ENCODE assay signal across 1 cellular context in the genomic region with DNA sequence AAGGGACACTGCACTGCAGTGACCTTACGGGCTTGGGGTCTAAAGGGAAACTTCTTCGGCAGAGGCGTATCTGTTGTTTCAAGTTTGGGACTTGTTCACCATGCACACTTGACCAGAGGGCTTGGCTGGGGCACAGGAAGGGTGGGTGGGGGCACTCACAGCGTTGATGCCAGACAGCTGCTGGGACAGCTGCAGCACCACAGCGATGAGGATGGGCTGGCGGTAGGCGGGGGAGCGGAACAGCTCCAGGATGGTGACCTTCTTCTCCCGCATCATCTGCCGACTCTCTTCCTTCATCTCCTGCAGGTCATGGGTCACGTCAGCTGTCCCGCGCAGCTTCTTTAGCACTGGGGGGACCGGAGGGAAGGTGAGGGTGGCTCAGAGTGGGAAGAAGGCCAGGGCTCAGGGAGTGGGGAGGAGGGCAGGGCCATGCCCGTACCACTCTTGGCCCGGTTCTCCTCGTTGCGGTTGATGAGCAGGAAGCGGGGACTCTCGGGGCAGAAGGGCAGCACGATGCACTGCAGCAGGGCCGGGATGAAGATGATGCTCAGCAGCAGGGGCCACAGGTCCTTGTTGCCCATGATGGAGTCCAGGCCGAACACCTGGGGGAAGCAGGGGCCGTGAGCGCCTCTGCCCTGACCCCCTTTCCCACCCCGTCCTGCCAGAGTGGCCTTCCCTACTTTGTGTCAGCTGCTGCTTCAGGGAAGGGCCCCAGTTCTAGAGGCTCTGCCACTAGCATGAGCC.
A peak's percentile ranks its signal among the peaks of the same experiment; 100 is the strongest.
TF ChIP-seq lines count a peak whose summit lies in the region.

No MANE protein-coding gene starts in this region.

TF ChIP-seq in HepG2, 621 proteins besides CTCF, POLR2A, EP300 and RAD21:
- TF ChIP-seq KDM3A (CRISPR knock-in tag; IDR thresholded peaks at IDR 0.05; ENCODE audit: low read depth): no peak
- TF ChIP-seq NFIC (IDR thresholded peaks at IDR 0.05; ENCODE audit: low read length): no peak
- peak; percentile 21; the same call in 1 of the 2 replicates for TF ChIP-seq ZNF768 (CRISPR knock-in tag; IDR thresholded peaks at IDR 0.05)
- 0 out of 2 replicates have a peak, but pooled peaks have one; percentile 32 for TF ChIP-seq PCBP1 (IDR thresholded peaks at IDR 0.05; ENCODE audit: borderline replicate concordance, low read depth, low read length)
- TF ChIP-seq REL (CRISPR knock-in tag; conservative IDR thresholded peaks at IDR 0.05): no peak
- TF ChIP-seq FIP1L1 (IDR thresholded peaks at IDR 0.05; ENCODE audit: borderline replicate concordance, insufficient read depth, low read depth, low read length): 0 out of 2 replicates have a peak, but pooled peaks have one; percentile 28
- TF ChIP-seq SSRP1 (CRISPR knock-in tag; IDR thresholded peaks at IDR 0.05): 0 out of 2 replicates have a peak, but pooled peaks have one; percentile 43
- TF ChIP-seq RBM22 (optimal IDR thresholded peaks at IDR 0.05; ENCODE audit: low read length): peak; percentile 18
- peak; percentile 19; the same call in 1 of the 2 replicates for TF ChIP-seq RBFOX2 (IDR thresholded peaks at IDR 0.05; ENCODE audit: low read depth, low read length)
TF ChIP-seq in HepG2: peak in this region for 6.
